ENCODE assay signal across 17 cellular contexts in genomic region chr3:39960515-39961403, GRCh38.
A peak's percentile ranks its signal among the peaks of the same experiment; 100 is the strongest.
DNase-seq lines count a peak whose midpoint lies in the region; ATAC-seq, FAIRE-seq and TF ChIP-seq lines count a peak whose summit lies in the region.
"Had no signal": no experiment of that assay in that cellular context is flagged by ENCODE, and none has a peak within 500 bp of the region (broad histone marks: within the 10 kb centered on the region; RNA-seq: fewer than 3 reads in every experiment).

No MANE protein-coding gene starts in this region.

- no peak overlapping the region for H3K9ac ChIP-seq in liver (ENCODE audit: low read depth in 1 of 2, low read length in 2 of 2)
- no peak overlapping the region for H3K9ac ChIP-seq in HepG2 (ENCODE audit: insufficient read depth, low read depth, low read length)

- H3K27ac Mint-ChIP-seq in endothelial cell (ENCODE audit: unreplicated experiment) = peak overlapping the region; percentile 88
- H3K27ac Mint-ChIP-seq: T-helper 17 cell had no signal

- no peak for TF ChIP-seq EP300 in HepG2 (IDR thresholded peaks at IDR 0.05; ENCODE audit: low read depth in 2 of 2, low read length in 2 of 2)
- TF ChIP-seq EP300 in HepG2 (CRISPR knock-in tag; IDR thresholded peaks at IDR 0.05; ENCODE audit: borderline replicate concordance) = no peak

- in situ Hi-C loops in HepG2 (cut with HindIII; ENCODE audit: extremely low pct_ligation_motif_present, low pct_unique_long_range_greater_than_20kb) = no loop called here

- H2AFZ ChIP-seq in HepG2 (ENCODE audit: low read length) = no peak overlapping the region

- H3K4me2 ChIP-seq in HepG2 (ENCODE audit: low read depth, low read length) = no peak overlapping the region

- H3K79me2 ChIP-seq in HepG2 (ENCODE audit: insufficient read depth, low read length) = no peaks in the 10 kb centered on the region

- H3K4me1 ChIP-seq in liver (ENCODE audit: control insufficient read depth in 4 of 4, insufficient read depth in 4 of 4, low read length in 3 of 4) = no peaks in the 10 kb centered on the region
- H3K4me1 ChIP-seq in HepG2 (ENCODE audit: insufficient read depth, low read length) = no peaks in the 10 kb centered on the region
- H3K4me1 ChIP-seq: foreskin keratinocyte had no signal

- intact Hi-C loops in HepG2 (cut with micrococcal nuclease; ENCODE audit: unreplicated experiment) = no loop called here

- H3K27ac ChIP-seq in liver (ENCODE audit: low read depth in 1 of 2, low read length in 2 of 2) (peak overlapping the region in 1 of 2 donors; percentile 9), HepG2 (ENCODE audit: extremely low read length, insufficient read depth, low read length) (no peak overlapping the region)
- H3K27ac ChIP-seq: foreskin keratinocyte had no signal

- POLR2A ChIA-PET in HepG2 (lab: Yijun Ruan, JAX) = no interaction called here

- no peaks in the 10 kb centered on the region for H3K9me3 Mint-ChIP-seq in endothelial cell (ENCODE audit: unreplicated experiment)

- H4K20me1 ChIP-seq in HepG2 (ENCODE audit: insufficient read depth, low read length) = no peaks in the 10 kb centered on the region

- no peak for DNase-seq in HepG2 (ENCODE audit: low spot score)
- DNase-seq in endothelial cell (ENCODE audit: low spot score) = no peak
- DNase-seq in left lobe of liver (ENCODE audit: low spot score) = no peak
- no peak for DNase-seq in NCI-H2081 treated with DMSO at 0.1 percent for 48 hours (lab: John Stamatoyannopoulos, UW)
- no peak for DNase-seq in stimulated activated CD4-positive, alpha-beta T cell treated with anti-CD3 and anti-CD28 coated beads, Interleukin-1b, Interleukin-23, amount 100 ng/mL, for 48 hours
- no peak for DNase-seq in NCI-H345 (lab: John Stamatoyannopoulos, UW)
- DNase-seq: activated CD4-positive, alpha-beta T cell treated with anti-CD3 and anti-CD28 coated beads, Interleukin-2, amount 50 U/mL, for 1 hour; DND-41; foreskin keratinocyte; HCEC 1CT; MV-4-11; NCI-H510A; T-helper 17 cell had no signal

- no peak for TF ChIP-seq POLR2A in HepG2 (IDR thresholded peaks at IDR 0.05; ENCODE audit: insufficient read depth in 1 of 2, low read depth in 2 of 2, low read length in 2 of 2)

- H3K27me3 ChIP-seq in liver (ENCODE audit: control insufficient read depth in 4 of 4, insufficient read depth in 4 of 4, low read length in 3 of 4) (no peaks in the 10 kb centered on the region), HepG2 (ENCODE audit: control insufficient read depth in 1 of 2, insufficient read depth in 2 of 2, low read length in 2 of 2) (no peaks in the 10 kb centered on the region)
- H3K27me3 ChIP-seq: foreskin keratinocyte had no signal

- H3K4me3 ChIP-seq in liver (ENCODE audit: low read depth in 1 of 3, low read length in 3 of 3) (no peak overlapping the region), HepG2 (replicated peaks in 1 of 3; ENCODE audit: insufficient read depth in 1 of 3, low read depth in 2 of 3, low read length in 3 of 3) (no peak overlapping the region)

- H3K36me3 ChIP-seq in liver (ENCODE audit: control insufficient read depth in 4 of 4, insufficient read depth in 3 of 4, low read depth in 1 of 4, low read length in 3 of 4) (peaks cover 0 to 4% (median 0%) of the 10 kb centered on the region in 4 donors), HepG2 (replicated peaks in 1 of 2; ENCODE audit: control insufficient read depth in 1 of 2, insufficient read depth in 2 of 2, low read length in 2 of 2) (no peaks in the 10 kb centered on the region)

- no peak for TF ChIP-seq CTCF in liver (IDR thresholded peaks at IDR 0.05; ENCODE audit: low read depth, low read length, missing input control)
- TF ChIP-seq CTCF in HepG2 (CRISPR knock-in tag; IDR thresholded peaks at IDR 0.05) = no peak
- no peak for TF ChIP-seq CTCF in endothelial cell (IDR thresholded peaks at IDR 0.05; ENCODE audit: unreplicated experiment)

- FAIRE-seq in HepG2 (lab: Jason Lieb, UNC) = no peak
- FAIRE-seq: GM12892 had no signal

- TF ChIP-seq RAD21 in liver (IDR thresholded peaks at IDR 0.05) = peak; percentile 16 to 38
- no peak for TF ChIP-seq RAD21 in HepG2 (CRISPR knock-in tag; IDR thresholded peaks at IDR 0.05)

- no peak overlapping the region for H3K4me3 Mint-ChIP-seq in endothelial cell (ENCODE audit: unreplicated experiment)
- H3K4me3 Mint-ChIP-seq: central memory CD8-positive, alpha-beta T cell; T-helper 17 cell had no signal

- CTCF ChIA-PET in HepG2 (lab: Yijun Ruan, JAX; ENCODE audit: low intra/inter-chr PET ratio, low total read pairs) = no interaction called here

- H3K27me3 Mint-ChIP-seq in endothelial cell (ENCODE audit: unreplicated experiment) = peaks cover 2% of the 10 kb centered on the region
- H3K27me3 Mint-ChIP-seq: central memory CD8-positive, alpha-beta T cell; T-helper 17 cell had no signal

- 67% methylated on average over 6 of the region's 6 CpGs for WGBS in liver
- WGBS in HepG2 (ENCODE audit: low lambda C conversion rate) = 72% methylated on average over 6 of the region's 6 CpGs

- BruUV-seq in HepG2 (replicated peaks; lab: Mats Ljungman, UMichigan) = no TSS peak

- H3K4me1 Mint-ChIP-seq in endothelial cell (ENCODE audit: unreplicated experiment) = peaks cover 23% of the 10 kb centered on the region
- H3K4me1 Mint-ChIP-seq: central memory CD8-positive, alpha-beta T cell; T-helper 17 cell had no signal

- ATAC-seq in HepG2 (no peak), left lobe of liver (peak; percentile 46), HG03457 (IDR thresholded peaks at IDR 0.05; ENCODE audit: unreplicated experiment) (no peak)
- ATAC-seq: foreskin keratinocyte, T-helper 17 cell had no signal

- H3K9me3 ChIP-seq in liver (ENCODE audit: control insufficient read depth in 4 of 4, low read length in 3 of 4) (no peaks in the 10 kb centered on the region), HepG2 (ENCODE audit: low read length) (no peaks in the 10 kb centered on the region)

- H3K36me3 Mint-ChIP-seq in endothelial cell (ENCODE audit: low read depth, unreplicated experiment) = no peaks in the 10 kb centered on the region

TF ChIP-seq in liver, 16 proteins besides CTCF, POLR2A, EP300 and RAD21:
- TF ChIP-seq ZBTB33 (IDR thresholded peaks at IDR 0.05) (peak; percentile 9), TAF1 (conservative IDR thresholded peaks at IDR 0.05) (no peak), FOXA2 (IDR thresholded peaks at IDR 0.05) (no peak), NR2F2 (IDR thresholded peaks at IDR 0.05) (peak; percentile 74), HNF4A (conservative IDR thresholded peaks at IDR 0.05) (no peak), RXRA (IDR thresholded peaks at IDR 0.05) (peak in 1 of 2 donors; percentile 8), SP1 (IDR thresholded peaks at IDR 0.05) (peak; percentile 50), JUND (IDR thresholded peaks at IDR 0.05) (no peak), EGR1 (IDR thresholded peaks at IDR 0.05; ENCODE audit: low read depth in 2 of 2) (no peak), MAX (IDR thresholded peaks at IDR 0.05) (peak; percentile 16)

TF ChIP-seq in HepG2, 621 proteins besides CTCF, POLR2A, EP300 and RAD21:
- TF ChIP-seq MTA1 (CRISPR knock-in tag; IDR thresholded peaks at IDR 0.05; ENCODE audit: borderline replicate concordance) (no peak), HMGXB3 (CRISPR knock-in tag; IDR thresholded peaks at IDR 0.05; ENCODE audit: borderline replicate concordance) (no peak), CENPX (CRISPR knock-in tag; IDR thresholded peaks at IDR 0.05) (no peak), JDP2 (CRISPR knock-in tag; IDR thresholded peaks at IDR 0.05; ENCODE audit: borderline replicate concordance) (no peak), IKZF4 (CRISPR knock-in tag; IDR thresholded peaks at IDR 0.05; ENCODE audit: borderline replicate concordance, low read depth, not compliant biosample characterization) (no peak), GLI4 (CRISPR knock-in tag; IDR thresholded peaks at IDR 0.05; ENCODE audit: borderline replicate concordance) (no peak), ZFP1 (CRISPR knock-in tag; IDR thresholded peaks at IDR 0.05) (no peak), ZNF746 (CRISPR knock-in tag; IDR thresholded peaks at IDR 0.05) (no peak), IRF2 (CRISPR knock-in tag; IDR thresholded peaks at IDR 0.05) (no peak), ZNF792 (CRISPR knock-in tag; IDR thresholded peaks at IDR 0.05) (no peak), ZNF564 (CRISPR knock-in tag; IDR thresholded peaks at IDR 0.05) (no peak), MBNL3 (CRISPR knock-in tag; conservative IDR thresholded peaks at IDR 0.05) (no peak), CBX5 (CRISPR knock-in tag; IDR thresholded peaks at IDR 0.05; ENCODE audit: borderline replicate concordance) (no peak), ZNF652 (CRISPR knock-in tag; IDR thresholded peaks at IDR 0.05; ENCODE audit: borderline replicate concordance, low read depth) (no peak), ZNF337 (CRISPR knock-in tag; IDR thresholded peaks at IDR 0.05; ENCODE audit: borderline replicate concordance, low read depth) (no peak)
